In the genomic region with DNA sequence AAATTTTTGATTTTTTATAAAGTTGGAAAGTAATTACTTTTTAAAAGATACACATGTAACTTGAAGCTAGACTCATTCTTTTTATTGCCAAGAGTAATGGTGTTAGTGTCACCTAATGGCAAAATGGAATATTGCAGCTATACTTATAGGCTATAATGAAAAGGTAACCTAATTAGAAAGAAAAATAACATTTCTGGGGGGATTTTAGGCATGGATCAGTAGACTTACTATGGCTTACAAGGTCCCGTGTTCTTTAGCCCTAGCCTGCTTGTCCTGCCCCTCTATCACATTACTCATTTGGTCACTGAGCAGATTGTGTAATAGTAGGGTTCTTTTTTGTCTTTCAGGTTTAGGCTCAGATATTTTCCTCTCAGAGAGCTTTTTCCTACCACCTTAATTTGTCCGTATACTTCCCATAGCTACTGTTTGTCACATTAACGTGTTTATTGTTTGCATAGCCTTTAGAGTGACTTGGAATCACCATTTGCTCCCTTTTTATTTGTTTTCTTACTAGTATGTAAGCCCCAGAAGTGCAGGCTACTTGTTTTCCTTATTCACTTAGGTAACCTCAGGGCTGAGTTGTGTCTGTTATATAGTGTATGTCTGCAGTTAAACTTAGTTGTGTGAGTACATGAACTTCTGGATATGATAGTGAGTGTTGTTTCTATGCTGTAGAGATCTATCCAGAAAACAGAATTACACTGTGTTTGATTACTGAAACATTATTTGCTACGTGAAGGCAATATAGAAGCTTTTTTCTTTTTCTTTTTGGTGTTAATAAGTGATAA, we compare ENCODE assay signal across 1 cellular context.
TF ChIP-seq lines count a peak whose summit lies in the region.

No MANE protein-coding gene starts in this region.

TF ChIP-seq in WTC11, 78 proteins besides CTCF, POLR2A, EP300 and RAD21 (continued from another document):
- TF ChIP-seq, protein P1, sequence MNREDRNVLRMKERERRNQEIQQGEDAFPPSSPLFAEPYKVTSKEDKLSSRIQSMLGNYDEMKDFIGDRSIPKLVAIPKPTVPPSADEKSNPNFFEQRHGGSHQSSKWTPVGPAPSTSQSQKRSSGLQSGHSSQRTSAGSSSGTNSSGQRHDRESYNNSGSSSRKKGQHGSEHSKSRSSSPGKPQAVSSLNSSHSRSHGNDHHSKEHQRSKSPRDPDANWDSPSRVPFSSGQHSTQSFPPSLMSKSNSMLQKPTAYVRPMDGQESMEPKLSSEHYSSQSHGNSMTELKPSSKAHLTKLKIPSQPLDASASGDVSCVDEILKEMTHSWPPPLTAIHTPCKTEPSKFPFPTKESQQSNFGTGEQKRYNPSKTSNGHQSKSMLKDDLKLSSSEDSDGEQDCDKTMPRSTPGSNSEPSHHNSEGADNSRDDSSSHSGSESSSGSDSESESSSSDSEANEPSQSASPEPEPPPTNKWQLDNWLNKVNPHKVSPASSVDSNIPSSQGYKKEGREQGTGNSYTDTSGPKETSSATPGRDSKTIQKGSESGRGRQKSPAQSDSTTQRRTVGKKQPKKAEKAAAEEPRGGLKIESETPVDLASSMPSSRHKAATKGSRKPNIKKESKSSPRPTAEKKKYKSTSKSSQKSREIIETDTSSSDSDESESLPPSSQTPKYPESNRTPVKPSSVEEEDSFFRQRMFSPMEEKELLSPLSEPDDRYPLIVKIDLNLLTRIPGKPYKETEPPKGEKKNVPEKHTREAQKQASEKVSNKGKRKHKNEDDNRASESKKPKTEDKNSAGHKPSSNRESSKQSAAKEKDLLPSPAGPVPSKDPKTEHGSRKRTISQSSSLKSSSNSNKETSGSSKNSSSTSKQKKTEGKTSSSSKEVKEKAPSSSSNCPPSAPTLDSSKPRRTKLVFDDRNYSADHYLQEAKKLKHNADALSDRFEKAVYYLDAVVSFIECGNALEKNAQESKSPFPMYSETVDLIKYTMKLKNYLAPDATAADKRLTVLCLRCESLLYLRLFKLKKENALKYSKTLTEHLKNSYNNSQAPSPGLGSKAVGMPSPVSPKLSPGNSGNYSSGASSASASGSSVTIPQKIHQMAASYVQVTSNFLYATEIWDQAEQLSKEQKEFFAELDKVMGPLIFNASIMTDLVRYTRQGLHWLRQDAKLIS (CRISPR knock-in tag; IDR thresholded peaks at IDR 0.05; ENCODE audit: borderline replicate concordance), result no peak
- TF ChIP-seq GRHL2 (CRISPR knock-in tag; IDR thresholded peaks at IDR 0.05; ENCODE audit: insufficient replicate concordance, severe bottlenecking) (no peak), TCF7 (CRISPR knock-in tag; IDR thresholded peaks at IDR 0.05; ENCODE audit: low read depth) (no peak)
